ENCODE assay signal across 15 cellular contexts in genomic region chr9:13274901-13275641, GRCh38. TPM values are rescaled to one million over a fixed set of nuclear protein-coding genes. Genes with fewer than 3 reads are reported as not detected.
A peak's percentile ranks its signal among the peaks of the same experiment; 100 is the strongest.
DNase-seq lines count a peak whose midpoint lies in the region; ATAC-seq, FAIRE-seq and TF ChIP-seq lines count a peak whose summit lies in the region.
"Had no signal": no experiment of that assay in that cellular context is flagged by ENCODE, and none has a peak within 500 bp of the region (broad histone marks: within the 10 kb centered on the region; RNA-seq: fewer than 3 reads in every experiment).

No MANE protein-coding gene starts in this region.

- no peaks in the 10 kb centered on the region for H3K27me3 ChIP-seq in MG63

- H3K27ac Mint-ChIP-seq in neural crest cell (ENCODE audit: unreplicated experiment): no peak overlapping the region
- H3K27ac Mint-ChIP-seq: CD4-positive, CD25-positive, alpha-beta regulatory T cell; memory B cell; stimulated activated naive CD8-positive, alpha-beta T cell treated with anti-CD3 and anti-CD28 coated beads, Interleukin-15, amount 100 ng/mL, for 72 hours; WTC11 had no signal

- TF ChIP-seq CTCF in AG10803 (conservative IDR thresholded peaks at IDR 0.05; ENCODE audit: low read length) (no peak), coronary artery (IDR thresholded peaks at IDR 0.05) (no peak), neural crest cell (conservative IDR thresholded peaks at IDR 0.05) (no peak), omental fat pad (IDR thresholded peaks at IDR 0.05) (no peak)

- H3K4me3 ChIP-seq in AG10803 (ENCODE audit: low read length): no peak overlapping the region
- no peak overlapping the region for H3K4me3 ChIP-seq in MG63
- peak overlapping the region; percentile 3 for H3K4me3 ChIP-seq in coronary artery

- ATAC-seq in HG02852 (IDR thresholded peaks at IDR 0.05; ENCODE audit: unreplicated experiment): no peak
- no peak for ATAC-seq in omental fat pad (ENCODE audit: low FRiP score)
- ATAC-seq: stimulated activated naive CD8-positive, alpha-beta T cell treated with anti-CD3 and anti-CD28 coated beads, Interleukin-15, amount 100 ng/mL, for 72 hours; WTC11 had no signal

- no peaks in the 10 kb centered on the region for H3K9me3 Mint-ChIP-seq in neural crest cell
- H3K9me3 Mint-ChIP-seq: WTC11 had no signal

- peaks cover 48% of the 10 kb centered on the region for H3K4me1 Mint-ChIP-seq in neural crest cell
- H3K4me1 Mint-ChIP-seq: CD4-positive, CD25-positive, alpha-beta regulatory T cell; memory B cell; stimulated activated naive CD8-positive, alpha-beta T cell treated with anti-CD3 and anti-CD28 coated beads, Interleukin-15, amount 100 ng/mL, for 72 hours had no signal

- no peaks in the 10 kb centered on the region for H3K27me3 Mint-ChIP-seq in neural crest cell (ENCODE audit: low read depth)
- H3K27me3 Mint-ChIP-seq: CD4-positive, CD25-positive, alpha-beta regulatory T cell had no signal

- no peak for FAIRE-seq in GM12891 (lab: Jason Lieb, UNC)

- peaks cover 3% of the 10 kb centered on the region for H3K36me3 Mint-ChIP-seq in neural crest cell (ENCODE audit: low read depth)
- H3K36me3 Mint-ChIP-seq: CD4-positive, CD25-positive, alpha-beta regulatory T cell; memory B cell; WTC11 had no signal

- H3K9me3 ChIP-seq in MG63: peaks cover 9% of the 10 kb centered on the region

- H3K27ac ChIP-seq in coronary artery: peak overlapping the region; percentile 68 to 70

- peaks cover 3% of the 10 kb centered on the region; the same call in 1 of the 2 replicates for H3K36me3 ChIP-seq in MG63

- no peak for TF ChIP-seq POLR2A in GM12891 (IDR thresholded peaks at IDR 0.05; ENCODE audit: low read depth, low read length)

- DNase-seq in AG10803 (ENCODE audit: low read depth): peak; percentile 66
- peak; percentile 32 for DNase-seq in MG63
- no peak for DNase-seq in coronary artery (ENCODE audit: low spot score)
- DNase-seq in neural crest cell (ENCODE audit: low read depth, low spot score): no peak
- no peak for DNase-seq in GM12891 (ENCODE audit: insufficient read length, low spot score)
- DNase-seq in HuH-7.5 (ENCODE audit: low spot score): no peak
- no peak for DNase-seq in omental fat pad (ENCODE audit: low spot score)
- DNase-seq: activated gamma-delta T cell; CD4-positive, CD25-positive, alpha-beta regulatory T cell; OCI-M1; stimulated activated CD4-positive, alpha-beta T cell treated with anti-CD3 and anti-CD28 coated beads, Interleukin-15, amount 100 ng/mL, for 24 hours; stimulated activated naive CD8-positive, alpha-beta T cell treated with anti-CD3 and anti-CD28 coated beads, Interleukin-15, amount 100 ng/mL, for 72 hours had no signal

- H3K4me3 Mint-ChIP-seq in neural crest cell: peak overlapping the region; percentile 63
- H3K4me3 Mint-ChIP-seq: CD4-positive, CD25-positive, alpha-beta regulatory T cell; memory B cell; stimulated activated naive CD8-positive, alpha-beta T cell treated with anti-CD3 and anti-CD28 coated beads, Interleukin-15, amount 100 ng/mL, for 72 hours; WTC11 had no signal

TF ChIP-seq in GM12891, 5 proteins besides CTCF, POLR2A, EP300 and RAD21:
- no peak for TF ChIP-seq POLR2AphosphoS5 (IDR thresholded peaks at IDR 0.05; ENCODE audit: low read depth, low read length)
- no peak for TF ChIP-seq POU2F2 (IDR thresholded peaks at IDR 0.05; ENCODE audit: low read depth, low read length)
- no peak for TF ChIP-seq SPI1 (IDR thresholded peaks at IDR 0.05; ENCODE audit: low read depth, low read length)
- TF ChIP-seq PAX5 (IDR thresholded peaks at IDR 0.05; ENCODE audit: insufficient read depth, low read length, severe bottlenecking): no peak
- TF ChIP-seq TAF1 (IDR thresholded peaks at IDR 0.05; ENCODE audit: low read depth, low read length): no peak

RNA-seq across cellular contexts. Expression of gene MPDZ, which starts 4.4 kb away (rescaled TPM):
- 71.9 and 74.1 TPM in 2 replicates for total RNA-seq in MG63 (2014; rRNA removed; shearing (Covaris generic); ENCODE audit: low replicate concordance)
- total RNA-seq in neural crest cell (69.4 and 76.1 TPM in 2 replicates), omental fat pad (10 to 100 TPM; 41.6 to 90.6 (median 77.3) TPM)
- not detected for polyA plus RNA-seq in GM12891 (2012; ENCODE audit: low read depth, missing spikeins)
- polyA plus RNA-seq: CD4-positive, CD25-positive, alpha-beta regulatory T cell had no signal

Comparison
In these comparisons a context has a peak if more than half of its experiments do, and no peak if none do; other contexts are left out.
1. DNase-seq: peak in AG10803 (single experiment) and MG63 (single experiment); none in coronary artery (single experiment), neural crest cell (single experiment), GM12891 (single experiment), HuH-7.5 (single experiment) and omental fat pad (single experiment).